In genomic region chr1:14943516-14943851, GRCh38 we compare ENCODE assay signal across 12 cellular contexts.
DNase-seq lines count a peak whose midpoint lies in the region; ATAC-seq and TF ChIP-seq lines count a peak whose summit lies in the region.
"Had no signal": no experiment of that assay in that cellular context is flagged by ENCODE, and none has a peak within 500 bp of the region (broad histone marks: within the 10 kb centered on the region; RNA-seq: fewer than 3 reads in every experiment).

No MANE protein-coding gene starts in this region.

- peaks cover 5% of the 10 kb centered on the region for H3K4me1 ChIP-seq in endodermal cell (ENCODE audit: control insufficient read depth, insufficient read depth, low read length)
- peaks cover 10 to 38% (median 17%) of the 10 kb centered on the region in 4 donors for H3K4me1 ChIP-seq in transverse colon
- H3K4me1 ChIP-seq in prostate gland (replicated peaks), result peaks cover 7% of the 10 kb centered on the region

- H3K27me3 ChIP-seq in endodermal cell (ENCODE audit: control insufficient read depth, insufficient read depth, low read length, poor library complexity, severe bottlenecking), result no peaks in the 10 kb centered on the region
- no peaks in the 10 kb centered on the region for H3K27me3 ChIP-seq in transverse colon
- no peaks in the 10 kb centered on the region for H3K27me3 ChIP-seq in prostate gland (replicated peaks; ENCODE audit: insufficient read depth)

- H3K9me3 Mint-ChIP-seq in endodermal cell (no peaks in the 10 kb centered on the region), osteocyte (ENCODE audit: unreplicated experiment) (no peaks in the 10 kb centered on the region)
- H3K9me3 Mint-ChIP-seq: activated naive CD4-positive, alpha-beta T cell treated with anti-CD3 and anti-CD28 coated beads, Interleukin-2, amount 10 ng/mL, durations not matched to agents 7 days and 5 days; central memory CD8-positive, alpha-beta T cell had no signal

- no peak for TF ChIP-seq EP300 in transverse colon (IDR thresholded peaks at IDR 0.05; ENCODE audit: low read depth)

- H3K4me3 Mint-ChIP-seq in endodermal cell, result no peak overlapping the region
- peak overlapping the region; percentile 16 for H3K4me3 Mint-ChIP-seq in osteocyte (ENCODE audit: unreplicated experiment)
- H3K4me3 Mint-ChIP-seq: activated naive CD4-positive, alpha-beta T cell treated with anti-CD3 and anti-CD28 coated beads, Interleukin-2, amount 10 ng/mL, durations not matched to agents 7 days and 5 days; central memory CD8-positive, alpha-beta T cell had no signal

- no peaks in the 10 kb centered on the region for H3K9me3 ChIP-seq in endodermal cell (ENCODE audit: control insufficient read depth, low read length)
- no peaks in the 10 kb centered on the region for H3K9me3 ChIP-seq in transverse colon
- no peaks in the 10 kb centered on the region for H3K9me3 ChIP-seq in prostate gland

- H3K27ac Mint-ChIP-seq in endodermal cell (peak overlapping the region; percentile 79), osteocyte (ENCODE audit: unreplicated experiment) (peak overlapping the region; percentile 96)
- H3K27ac Mint-ChIP-seq: activated naive CD4-positive, alpha-beta T cell treated with anti-CD3 and anti-CD28 coated beads, Interleukin-2, amount 10 ng/mL, durations not matched to agents 7 days and 5 days had no signal

- peaks cover 18% of the 10 kb centered on the region for H3K4me1 Mint-ChIP-seq in endodermal cell
- peaks cover 89% of the 10 kb centered on the region for H3K4me1 Mint-ChIP-seq in osteocyte (ENCODE audit: unreplicated experiment)
- H3K4me1 Mint-ChIP-seq: activated naive CD4-positive, alpha-beta T cell treated with anti-CD3 and anti-CD28 coated beads, Interleukin-2, amount 10 ng/mL, durations not matched to agents 7 days and 5 days; central memory CD8-positive, alpha-beta T cell had no signal

- intact Hi-C loops in transverse colon (cut with DNase I; ENCODE audit: low total_unique reads) (no loop called here), prostate gland (cut with DNase I) (no loop called here)

- 89 to 96% methylated on average over 7 to 9 of the region's 9 CpGs for WGBS in endodermal cell (ENCODE audit: insufficient coverage in 1 of 2, insufficient read length in 1 of 2), 2 experiments
- 89 to 92% methylated on average over 5 to 9 of the region's 9 CpGs for WGBS in transverse colon (ENCODE audit: low coverage in 1 of 2), 2 donors
- 96% methylated on average over 9 of the region's 9 CpGs for WGBS in prostate gland

- H3K27ac ChIP-seq in endodermal cell (ENCODE audit: low read depth, low read length), result peak overlapping the region; percentile 77
- peak overlapping the region; percentile 28 to 66 (median 35) for H3K27ac ChIP-seq in transverse colon
- no peak overlapping the region for H3K27ac ChIP-seq in prostate gland

- no peak overlapping the region for H3K9ac ChIP-seq in endodermal cell (ENCODE audit: extremely low read depth, low read length, poor library complexity, severe bottlenecking)

- ATAC-seq in SK-N-SH treated with all-trans-retinoic acid at 6 μM for 48 hours, result no peak

- in situ Hi-C loops in transverse colon (cut with MboI; ENCODE audit: low pct_ligation_motif_present in 1 of 4, low pct_unique_long_range_greater_than_20kb in 1 of 4, low sequenced_read_pairs in 3 of 4), result no loop called here

- H3K36me3 Mint-ChIP-seq in endodermal cell (ENCODE audit: low read depth) (no peaks in the 10 kb centered on the region), osteocyte (ENCODE audit: unreplicated experiment) (no peaks in the 10 kb centered on the region)
- H3K36me3 Mint-ChIP-seq: activated naive CD4-positive, alpha-beta T cell treated with anti-CD3 and anti-CD28 coated beads, Interleukin-2, amount 10 ng/mL, durations not matched to agents 7 days and 5 days had no signal

- TF ChIP-seq CTCF in endodermal cell (conservative IDR thresholded peaks at IDR 0.05), result no peak
- TF ChIP-seq CTCF in osteocyte (IDR thresholded peaks at IDR 0.05), result no peak
- TF ChIP-seq CTCF in transverse colon (IDR thresholded peaks at IDR 0.05), result no peak
- no peak for TF ChIP-seq CTCF in prostate gland (IDR thresholded peaks at IDR 0.05)

- TF ChIP-seq POLR2A in transverse colon (IDR thresholded peaks at IDR 0.05) (no peak), prostate gland (IDR thresholded peaks at IDR 0.05) (no peak)

- no peak for DNase-seq in endodermal cell
- DNase-seq in osteocyte (ENCODE audit: extremely low spot score, unreplicated experiment), result no peak
- no peak for DNase-seq in transverse colon
- DNase-seq in effector CD4-positive, alpha-beta T cell, result no peak
- no peak for DNase-seq in NCI-H1417 treated with DMSO at 0.1 percent for 48 hours (lab: John Stamatoyannopoulos, UW)
- no peak for DNase-seq in prostate gland (ENCODE audit: low spot score)
- DNase-seq: activated naive CD4-positive, alpha-beta T cell treated with anti-CD3 and anti-CD28 coated beads, Interleukin-2, amount 10 ng/mL, durations not matched to agents 7 days and 5 days; DND-41; glutamatergic neuron; posterior cingulate gyrus had no signal

- H3K4me3 ChIP-seq in endodermal cell (ENCODE audit: low read length) (no peak overlapping the region), transverse colon (no peak overlapping the region), prostate gland (no peak overlapping the region)

- H3K27me3 Mint-ChIP-seq in endodermal cell (ENCODE audit: insufficient read depth) (no peaks in the 10 kb centered on the region), osteocyte (ENCODE audit: unreplicated experiment) (no peaks in the 10 kb centered on the region)

- no peaks in the 10 kb centered on the region for H3K36me3 ChIP-seq in endodermal cell (ENCODE audit: control insufficient read depth, insufficient read depth, low read length)
- no peaks in the 10 kb centered on the region for H3K36me3 ChIP-seq in transverse colon
- H3K36me3 ChIP-seq in prostate gland, result no peaks in the 10 kb centered on the region

TF ChIP-seq in SK-N-SH treated with all-trans-retinoic acid at 6 μM for 48 hours, 23 proteins besides CTCF, POLR2A, EP300 and RAD21:
- no peak for TF ChIP-seq PPARA (CRISPR knock-in tag; IDR thresholded peaks at IDR 0.05; ENCODE audit: borderline replicate concordance)
- TF ChIP-seq SNAI2 (CRISPR knock-in tag; IDR thresholded peaks at IDR 0.05), result 0 out of 2 replicates have a peak, but pooled peaks have one; percentile 37

Comparison
In these comparisons a context has a peak if more than half of its experiments do, and no peak if none do; other contexts are left out.
1. H3K27ac ChIP-seq: peak in endodermal cell (single experiment) and transverse colon (4 of 4); none in prostate gland (0 of 2).